ENCODE assay signal across 8 cellular contexts in genomic region chr10:114541081-114541833, GRCh38.
A peak's percentile ranks its signal among the peaks of the same experiment; 100 is the strongest.
DNase-seq lines count a peak whose midpoint lies in the region; FAIRE-seq and TF ChIP-seq lines count a peak whose summit lies in the region.

No MANE protein-coding gene starts in this region.

- no peak for TF ChIP-seq CTCF in RWPE1 (conservative IDR thresholded peaks at IDR 0.05; ENCODE audit: low read depth)
- TF ChIP-seq CTCF in astrocyte (IDR thresholded peaks at IDR 0.05; ENCODE audit: insufficient read depth, low read depth, low read length) = no peak
- TF ChIP-seq CTCF in suprapubic skin (IDR thresholded peaks at IDR 0.05) = no peak

- CTCF ChIA-PET in CD4-positive, alpha-beta memory T cell (lab: Charles Lee; ENCODE audit: partially characterized antibody) = interaction anchor here (0.6 to 14.6 kb wide), 12 partner anchors 9 to 281 kb away, joined by 3 to 241 read pairs (median 4); partner anchors contain the start of gene FHIP2A
- CTCF ChIA-PET in RWPE1 (lab: Yijun Ruan, JAX) = interaction anchor here (0.6 to 2.3 kb wide), 3 partner anchors 9 to 96 kb away, joined by 3 to 12 read pairs (median 5); no protein-coding TSS in a partner anchor

- TF ChIP-seq POLR2A in suprapubic skin (IDR thresholded peaks at IDR 0.05) = no peak

- H3K27ac Mint-ChIP-seq in CD4-positive, alpha-beta memory T cell = peak overlapping the region; percentile 89 to 100 (median 98)
- peak overlapping the region; percentile 80 for H3K27ac Mint-ChIP-seq in astrocyte (ENCODE audit: unreplicated experiment)

- H3K79me2 ChIP-seq in astrocyte (ENCODE audit: insufficient read depth, low read length) = no peaks in the 10 kb centered on the region

- H3K36me3 Mint-ChIP-seq in CD4-positive, alpha-beta memory T cell = peaks cover 0 to 4% of the 10 kb centered on the region in 2 donors
- H3K36me3 Mint-ChIP-seq in astrocyte (ENCODE audit: low read depth, unreplicated experiment) = peaks cover 54% of the 10 kb centered on the region

- no peaks in the 10 kb centered on the region for H3K9me3 ChIP-seq in CD4-positive, alpha-beta memory T cell (ENCODE audit: control insufficient read depth in 1 of 2, low read length in 2 of 2)
- H3K9me3 ChIP-seq in astrocyte (ENCODE audit: insufficient read depth, low read depth, low read length) (peaks cover 5% of the 10 kb centered on the region), muscle layer of colon (ENCODE audit: low read length) (no peaks in the 10 kb centered on the region), suprapubic skin (no peaks in the 10 kb centered on the region)

- H3K4me3 Mint-ChIP-seq in CD4-positive, alpha-beta memory T cell = peak overlapping the region; percentile 57 to 87 (median 76)
- H3K4me3 Mint-ChIP-seq in astrocyte (ENCODE audit: unreplicated experiment) = no peak overlapping the region

- H3K36me3 ChIP-seq in CD4-positive, alpha-beta memory T cell (ENCODE audit: insufficient read depth, low read length) = no peaks in the 10 kb centered on the region
- H3K36me3 ChIP-seq in astrocyte (ENCODE audit: insufficient read depth, low read length) (no peaks in the 10 kb centered on the region), muscle layer of colon (ENCODE audit: insufficient read depth, low read length) (no peaks in the 10 kb centered on the region), suprapubic skin (no peaks in the 10 kb centered on the region)

- POLR2A ChIA-PET in CD4-positive, alpha-beta memory T cell (lab: Charles Lee; ENCODE audit: partially characterized antibody) = interaction anchor here (0.6 to 11.1 kb wide), 12 partner anchors 10 to 367 kb away, joined by 3 to 459 read pairs (median 4); partner anchors contain the start of genes CCDC186 and FHIP2A
- POLR2A ChIA-PET in RWPE1 (lab: Yijun Ruan, JAX; ENCODE audit: low non-redundant PET) = interaction anchor here (0.6 kb wide), 1 partner anchor 14 kb away, joined by 3 read pairs; no protein-coding TSS in a partner anchor

- FAIRE-seq in astrocyte (lab: Jason Lieb, UNC) = no peak
- FAIRE-seq in frontal cortex (lab: Jason Lieb, UNC) = no peak

- H3K4me1 ChIP-seq in CD4-positive, alpha-beta memory T cell (ENCODE audit: insufficient read depth, low read length) = peaks cover 97% of the 10 kb centered on the region
- H3K4me1 ChIP-seq in astrocyte (ENCODE audit: insufficient read depth, low read length) (peaks cover 10% of the 10 kb centered on the region), muscle layer of colon (ENCODE audit: insufficient read depth, low read length) (no peaks in the 10 kb centered on the region), suprapubic skin (peaks cover 45% of the 10 kb centered on the region)

- no peaks in the 10 kb centered on the region for H3K27me3 Mint-ChIP-seq in CD4-positive, alpha-beta memory T cell
- H3K27me3 Mint-ChIP-seq in astrocyte (ENCODE audit: low read depth, unreplicated experiment) = no peaks in the 10 kb centered on the region

- H3K9ac ChIP-seq in astrocyte (ENCODE audit: low read length) (peak overlapping the region; percentile 7), muscle layer of colon (ENCODE audit: low read length) (no peak overlapping the region)

- H3K27ac ChIP-seq in CD4-positive, alpha-beta memory T cell (ENCODE audit: low read depth, low read length) = peak overlapping the region; percentile 74
- H3K27ac ChIP-seq in RWPE1 (peak overlapping the region; percentile 60), astrocyte (ENCODE audit: low read depth, low read length) (no peak overlapping the region), muscle layer of colon (ENCODE audit: low read depth, low read length) (peak overlapping the region; percentile 14), suprapubic skin (peak overlapping the region; percentile 81)

- peaks cover 0 to 2% (median 0%) of the 10 kb centered on the region in 8 donors for H3K9me3 Mint-ChIP-seq in CD4-positive, alpha-beta memory T cell
- H3K9me3 Mint-ChIP-seq in astrocyte (ENCODE audit: unreplicated experiment) = no peaks in the 10 kb centered on the region

- peak overlapping the region; percentile 10 for H3K4me2 ChIP-seq in astrocyte (ENCODE audit: low read length)

- H4K20me1 ChIP-seq in astrocyte (ENCODE audit: insufficient read depth, low read length) = peaks cover 3% of the 10 kb centered on the region

- no peak overlapping the region for H2AFZ ChIP-seq in astrocyte (ENCODE audit: low read depth, low read length)

- no peak for TF ChIP-seq EP300 in suprapubic skin (IDR thresholded peaks at IDR 0.05)

- peak; percentile 86 to 92 (median 90) for DNase-seq in CD4-positive, alpha-beta memory T cell
- DNase-seq in RWPE1 (ENCODE audit: low spot score) (no peak), astrocyte (ENCODE audit: low read depth) (peak; percentile 89), suprapubic skin (ENCODE audit: low spot score in 2 of 2) (peak; percentile 88 to 89), SKM-1 (lab: John Stamatoyannopoulos, UW; ENCODE audit: unreplicated experiment) (no peak), SHP77 treated with DMSO at 0.1 percent for 48 hours (lab: John Stamatoyannopoulos, UW) (no peak), frontal cortex (ENCODE audit: low spot score in 2 of 2) (no peak)

- WGBS in suprapubic skin = 36% methylated on average over 14 of the region's 14 CpGs

- H3K27me3 ChIP-seq in CD4-positive, alpha-beta memory T cell (ENCODE audit: insufficient read depth, low read length) = no peaks in the 10 kb centered on the region
- H3K27me3 ChIP-seq in astrocyte (ENCODE audit: insufficient read depth, low read length) = peaks cover 2% of the 10 kb centered on the region
- no peaks in the 10 kb centered on the region for H3K27me3 ChIP-seq in muscle layer of colon (ENCODE audit: control insufficient read depth in 1 of 2, insufficient read depth in 2 of 2, low read length in 2 of 2)
- no peaks in the 10 kb centered on the region for H3K27me3 ChIP-seq in suprapubic skin

- intact Hi-C loops in CD4-positive, alpha-beta memory T cell (cut with micrococcal nuclease) = loop anchor here (1.0 to 5.0 kb wide), 5 partner anchors 15 to 396 kb away; partner anchors contain the start of genes FHIP2A and TRUB1

- H3K4me3 ChIP-seq in CD4-positive, alpha-beta memory T cell (ENCODE audit: low read length in 2 of 2) = no peak overlapping the region
- H3K4me3 ChIP-seq in astrocyte (ENCODE audit: insufficient read depth, low read depth, low read length) (no peak overlapping the region), muscle layer of colon (ENCODE audit: low read depth in 1 of 2, low read length in 2 of 2) (no peak overlapping the region), suprapubic skin (no peak overlapping the region)

- H3K4me1 Mint-ChIP-seq in CD4-positive, alpha-beta memory T cell = peaks cover 67 to 92% (median 86%) of the 10 kb centered on the region in 4 donors
- H3K4me1 Mint-ChIP-seq in astrocyte (ENCODE audit: low read depth, unreplicated experiment) = peaks cover 24% of the 10 kb centered on the region

Comparison
In these comparisons a context has a peak if more than half of its experiments do, and no peak if none do; other contexts are left out.
1. DNase-seq: peak in CD4-positive, alpha-beta memory T cell (5 of 5), astrocyte (single experiment) and suprapubic skin (2 of 2); none in RWPE1 (single experiment), SKM-1 (single experiment), SHP77 treated with DMSO at 0.1 percent for 48 hours (single experiment) and frontal cortex (0 of 2).